In genomic region chr4:158670975-158671664, GRCh38 we compare ENCODE assay signal across 8 cellular contexts.
A peak's percentile ranks its signal among the peaks of the same experiment; 100 is the strongest.
DNase-seq lines count a peak whose midpoint lies in the region; ATAC-seq and TF ChIP-seq lines count a peak whose summit lies in the region.

No MANE protein-coding gene starts in this region.

- TF ChIP-seq CTCF in choroid plexus epithelial cell (conservative IDR thresholded peaks at IDR 0.05; ENCODE audit: low read depth, low read length) = no peak

- peak; percentile 25 for ATAC-seq in HG02938 (IDR thresholded peaks at IDR 0.05; ENCODE audit: unreplicated experiment)

- H3K27me3 ChIP-seq in layer of hippocampus (ENCODE audit: control insufficient read depth, insufficient read depth, low read length) = no peaks in the 10 kb centered on the region

- H3K4me3 ChIP-seq in choroid plexus epithelial cell (ENCODE audit: low read depth, low read length) = peak overlapping the region; percentile 92

- H3K27ac ChIP-seq in layer of hippocampus (ENCODE audit: low read depth, low read length) = peak overlapping the region; percentile 95

- DNase-seq in activated T-cell treated with anti-CD3 and anti-CD28 coated beads for 1 hour (ENCODE audit: low read depth) = peak; percentile 20
- no peak for DNase-seq in activated T-cell treated with anti-CD3 and anti-CD28 coated beads, Interleukin-2, amount 50 U/mL, for 1 hour
- peak; percentile 42 for DNase-seq in NCI-H2107 treated with DMSO at 0.1 percent for 48 hours (lab: John Stamatoyannopoulos, UW; ENCODE audit: unreplicated experiment)
- DNase-seq in activated CD4-positive, CD25-positive, alpha-beta regulatory T cell treated with anti-CD3 and anti-CD28 coated beads, Interleukin-2, amount 50 U/mL, for 16 hours (ENCODE audit: low read depth, low spot score) = peak; percentile 16
- DNase-seq in choroid plexus epithelial cell (ENCODE audit: low read depth) = peak; percentile 84
- DNase-seq in stimulated activated CD4-positive, alpha-beta T cell treated with anti-CD3 and anti-CD28 coated beads, Interleukin-1b, Interleukin-23, amount 100 ng/mL, for 24 hours (ENCODE audit: low read depth in 4 of 4, low spot score in 1 of 4) = peak; percentile 15 to 55 (median 36)
